In genomic region chr1:32963746-32964460, GRCh38 we compare ENCODE assay signal across 8 cellular contexts. TPM values are rescaled to one million over a fixed set of nuclear protein-coding genes. Genes with fewer than 3 reads are reported as not detected.
A peak's percentile ranks its signal among the peaks of the same experiment; 100 is the strongest.
DNase-seq lines count a peak whose midpoint lies in the region; TF ChIP-seq lines count a peak whose summit lies in the region.

No MANE protein-coding gene starts in this region.

- TF ChIP-seq POLR2A in GM10847 (IDR thresholded peaks at IDR 0.05; ENCODE audit: extremely low read depth, insufficient read length), result peak; percentile 14
- TF ChIP-seq POLR2A in NB4 (IDR thresholded peaks at IDR 0.05; ENCODE audit: extremely low read depth, insufficient read length), result no peak

- peaks cover 7% of the 10 kb centered on the region for H3K4me1 ChIP-seq in colonic mucosa
- peaks cover 0 to 19% (median 10%) of the 10 kb centered on the region in 4 donors for H3K4me1 ChIP-seq in liver (ENCODE audit: control insufficient read depth in 4 of 4, insufficient read depth in 4 of 4, low read length in 3 of 4)

- CTCF ChIA-PET in HEK293T (lab: Yijun Ruan, JAX), result interaction anchor here (0.6 to 1.1 kb wide), 2 partner anchors 30 to 293 kb away, joined by 3 to 5 read pairs; no protein-coding TSS in a partner anchor

- H3K9ac ChIP-seq in colonic mucosa (ENCODE audit: low read depth in 2 of 2, low read length in 2 of 2) (peak overlapping the region; percentile 73 to 87), liver (ENCODE audit: low read depth in 1 of 2, low read length in 2 of 2) (peak overlapping the region in 1 of 2 donors; percentile 39)

- TF ChIP-seq CTCF in NB4 (IDR thresholded peaks at IDR 0.05; ENCODE audit: low read depth, low read length), result no peak
- TF ChIP-seq CTCF in colonic mucosa (IDR thresholded peaks at IDR 0.05), result no peak
- no peak for TF ChIP-seq CTCF in liver (IDR thresholded peaks at IDR 0.05; ENCODE audit: low read depth, low read length, missing input control)

- intact Hi-C loops in colonic mucosa (cut with DNase I), result no loop called here

- TF ChIP-seq RAD21 in liver (IDR thresholded peaks at IDR 0.05), result no peak

- H3K9me3 ChIP-seq in colonic mucosa (no peaks in the 10 kb centered on the region), liver (ENCODE audit: control insufficient read depth in 4 of 4, low read length in 3 of 4) (no peaks in the 10 kb centered on the region)

- H3K4me3 ChIP-seq in NB4 (ENCODE audit: low read depth, low read length) (peak overlapping the region; percentile 66), colonic mucosa (peak overlapping the region; percentile 67), liver (ENCODE audit: low read depth in 1 of 3, low read length in 3 of 3) (peak overlapping the region; percentile 71 to 95 (median 90))

- DNase-seq in HEK293T (ENCODE audit: extremely low spot score), result peak; percentile 81
- DNase-seq in NB4 (ENCODE audit: low read depth), result peak; percentile 76
- DNase-seq in activated CD4-positive, alpha-beta T cell treated with anti-CD3 and anti-CD28 coated beads for 1 hour, result peak; percentile 35
- DNase-seq in colonic mucosa, result peak; percentile 70
- DNase-seq in stimulated activated CD4-positive, alpha-beta T cell treated with anti-CD3 and anti-CD28 coated beads, Interleukin-4, amount 100 ng/mL, for 48 hours (ENCODE audit: low read depth in 2 of 2), result peak; percentile 42 to 50
- no peak for DNase-seq in midbrain (lab: John Stamatoyannopoulos, UW)

- under 1% methylated on average over 78 of the region's 78 CpGs for WGBS in liver

- no peaks in the 10 kb centered on the region for H3K36me3 ChIP-seq in colonic mucosa
- no peaks in the 10 kb centered on the region for H3K36me3 ChIP-seq in liver (ENCODE audit: control insufficient read depth in 4 of 4, insufficient read depth in 3 of 4, low read depth in 1 of 4, low read length in 3 of 4)

- no peaks in the 10 kb centered on the region for H3K27me3 ChIP-seq in colonic mucosa
- no peaks in the 10 kb centered on the region for H3K27me3 ChIP-seq in liver (ENCODE audit: control insufficient read depth in 4 of 4, insufficient read depth in 4 of 4, low read length in 3 of 4)

- H3K27ac ChIP-seq in colonic mucosa (peak overlapping the region; percentile 84), liver (ENCODE audit: low read depth in 1 of 2, low read length in 2 of 2) (peak overlapping the region; percentile 71 to 72)

- POLR2A ChIA-PET in HEK293T (lab: Yijun Ruan, JAX), result interaction anchor here (0.9 to 2.7 kb wide), 15 partner anchors 8 to 118 kb away, joined by 3 to 17 read pairs (median 4); no protein-coding TSS in a partner anchor

TF ChIP-seq in HEK293T, 16 proteins besides CTCF, POLR2A, EP300 and RAD21:
- TF ChIP-seq HDGF (IDR thresholded peaks at IDR 0.05; ENCODE audit: borderline replicate concordance) (0 out of 2 replicates have a peak, but pooled peaks have one; percentile 25), L3MBTL2 (conservative IDR thresholded peaks at IDR 0.05) (peak; percentile 50; the same call in 1 of the 2 replicates), ZNF384 (IDR thresholded peaks at IDR 0.05) (peak; percentile 51), TARDBP (IDR thresholded peaks at IDR 0.05) (no peak)
- TF ChIP-seq, protein P1, sequence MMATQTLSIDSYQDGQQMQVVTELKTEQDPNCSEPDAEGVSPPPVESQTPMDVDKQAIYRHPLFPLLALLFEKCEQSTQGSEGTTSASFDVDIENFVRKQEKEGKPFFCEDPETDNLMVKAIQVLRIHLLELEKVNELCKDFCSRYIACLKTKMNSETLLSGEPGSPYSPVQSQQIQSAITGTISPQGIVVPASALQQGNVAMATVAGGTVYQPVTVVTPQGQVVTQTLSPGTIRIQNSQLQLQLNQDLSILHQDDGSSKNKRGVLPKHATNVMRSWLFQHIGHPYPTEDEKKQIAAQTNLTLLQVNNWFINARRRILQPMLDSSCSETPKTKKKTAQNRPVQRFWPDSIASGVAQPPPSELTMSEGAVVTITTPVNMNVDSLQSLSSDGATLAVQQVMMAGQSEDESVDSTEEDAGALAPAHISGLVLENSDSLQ (IDR thresholded peaks at IDR 0.05), result no peak

TF ChIP-seq in liver, 16 proteins besides CTCF, POLR2A, EP300 and RAD21:
- TF ChIP-seq, protein P2, sequence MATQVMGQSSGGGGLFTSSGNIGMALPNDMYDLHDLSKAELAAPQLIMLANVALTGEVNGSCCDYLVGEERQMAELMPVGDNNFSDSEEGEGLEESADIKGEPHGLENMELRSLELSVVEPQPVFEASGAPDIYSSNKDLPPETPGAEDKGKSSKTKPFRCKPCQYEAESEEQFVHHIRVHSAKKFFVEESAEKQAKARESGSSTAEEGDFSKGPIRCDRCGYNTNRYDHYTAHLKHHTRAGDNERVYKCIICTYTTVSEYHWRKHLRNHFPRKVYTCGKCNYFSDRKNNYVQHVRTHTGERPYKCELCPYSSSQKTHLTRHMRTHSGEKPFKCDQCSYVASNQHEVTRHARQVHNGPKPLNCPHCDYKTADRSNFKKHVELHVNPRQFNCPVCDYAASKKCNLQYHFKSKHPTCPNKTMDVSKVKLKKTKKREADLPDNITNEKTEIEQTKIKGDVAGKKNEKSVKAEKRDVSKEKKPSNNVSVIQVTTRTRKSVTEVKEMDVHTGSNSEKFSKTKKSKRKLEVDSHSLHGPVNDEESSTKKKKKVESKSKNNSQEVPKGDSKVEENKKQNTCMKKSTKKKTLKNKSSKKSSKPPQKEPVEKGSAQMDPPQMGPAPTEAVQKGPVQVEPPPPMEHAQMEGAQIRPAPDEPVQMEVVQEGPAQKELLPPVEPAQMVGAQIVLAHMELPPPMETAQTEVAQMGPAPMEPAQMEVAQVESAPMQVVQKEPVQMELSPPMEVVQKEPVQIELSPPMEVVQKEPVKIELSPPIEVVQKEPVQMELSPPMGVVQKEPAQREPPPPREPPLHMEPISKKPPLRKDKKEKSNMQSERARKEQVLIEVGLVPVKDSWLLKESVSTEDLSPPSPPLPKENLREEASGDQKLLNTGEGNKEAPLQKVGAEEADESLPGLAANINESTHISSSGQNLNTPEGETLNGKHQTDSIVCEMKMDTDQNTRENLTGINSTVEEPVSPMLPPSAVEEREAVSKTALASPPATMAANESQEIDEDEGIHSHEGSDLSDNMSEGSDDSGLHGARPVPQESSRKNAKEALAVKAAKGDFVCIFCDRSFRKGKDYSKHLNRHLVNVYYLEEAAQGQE (IDR thresholded peaks at IDR 0.05), result peak; percentile 79
- TF ChIP-seq HNF4A (conservative IDR thresholded peaks at IDR 0.05), result no peak

RNA-seq across cellular contexts. Expression of gene RNF19B, which starts 0.7 kb away (rescaled TPM):
- total RNA-seq in colonic mucosa (100 to 1,000 TPM in 1 of 2 donors, 10 to 100 TPM in 1; 44.4 to 106 TPM), liver (1 to 10 TPM; 5.6 to 8.3 TPM)
- polyA plus RNA-seq in liver, result 1 to 10 TPM; 2.2 to 4.4 TPM

Comparison
In these comparisons a context has a peak if more than half of its experiments do, and no peak if none do; other contexts are left out.
1. RNA of gene RNF19B, which starts 0.7 kb away (total RNA-seq): 44.4 to 106 TPM in colonic mucosa; 5.6 to 8.3 TPM in liver; every median in the first group is over 4 times any median in the second.
2. Peak in every context shown above with its lines, with median percentiles within 50 percentile points of each other: H3K4me3 ChIP-seq.